8 cellular contexts compared by ENCODE assay signal in the genomic region with DNA sequence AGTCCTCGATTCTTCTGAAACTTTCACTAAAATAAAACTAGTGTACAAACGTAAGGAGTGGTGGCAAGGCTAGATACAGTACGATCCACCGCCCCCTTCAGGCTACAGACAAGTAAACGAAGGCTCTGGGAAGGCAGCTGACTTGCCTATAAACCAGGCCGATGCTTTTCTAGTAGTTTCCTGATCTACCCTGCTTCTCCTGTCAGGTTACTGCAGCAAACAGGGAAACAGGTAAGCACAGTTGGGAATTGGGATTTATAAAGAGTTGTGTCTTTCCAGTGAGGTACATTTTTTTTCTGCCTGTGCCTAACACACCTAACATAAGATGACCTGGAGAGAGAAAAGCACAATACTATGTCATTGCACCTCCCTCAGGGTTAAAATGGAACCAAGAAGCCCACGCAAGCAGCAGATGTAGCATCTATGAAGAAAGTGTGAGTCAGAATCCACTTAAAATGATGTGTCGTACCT.
DNase-seq lines count a peak whose midpoint lies in the region; ATAC-seq and TF ChIP-seq lines count a peak whose summit lies in the region.

No MANE protein-coding gene starts in this region.

- peak; percentile 11 for DNase-seq in NCI-H748 (lab: John Stamatoyannopoulos, UW; ENCODE audit: unreplicated experiment)
- no peak for DNase-seq in NCI-H748 treated with DMSO at 0.1 percent for 48 hours (lab: John Stamatoyannopoulos, UW)
- peak in 2 of 3 donors; percentile 54 to 75 for DNase-seq in Peyer's patch
- no peak for DNase-seq in astrocyte of the cerebellum (ENCODE audit: low read depth)
- peak; percentile 43 for DNase-seq in left kidney (ENCODE audit: low read depth, low spot score)
- no peak for DNase-seq in GDM1 (lab: John Stamatoyannopoulos, UW)
- DNase-seq in LoVo (ENCODE audit: low spot score): no peak

- TF ChIP-seq POLR2A in Peyer's patch (IDR thresholded peaks at IDR 0.05): no peak

- no peaks in the 10 kb centered on the region for H3K36me3 ChIP-seq in Peyer's patch

- in situ Hi-C loops in astrocyte of the cerebellum (cut with HindIII; ENCODE audit: low sequenced_read_pairs): no loop called here

- H3K4me3 ChIP-seq in Peyer's patch (no peak overlapping the region), astrocyte of the cerebellum (ENCODE audit: low read depth, low read length) (no peak overlapping the region)

- no peaks in the 10 kb centered on the region for H3K9me3 ChIP-seq in Peyer's patch

- no peaks in the 10 kb centered on the region for H3K4me1 ChIP-seq in Peyer's patch

- no peaks in the 10 kb centered on the region for H3K27me3 ChIP-seq in Peyer's patch

- peak in 4 of 6 experiments; percentile 35 to 63 (median 59) for TF ChIP-seq CTCF in Peyer's patch (IDR thresholded peaks at IDR 0.05)
- peak; percentile 32 for TF ChIP-seq CTCF in astrocyte of the cerebellum (IDR thresholded peaks at IDR 0.05; ENCODE audit: low read depth, low read length, missing control alignments)

- ATAC-seq in GM21737 (IDR thresholded peaks at IDR 0.05; ENCODE audit: unreplicated experiment): no peak

- no peak overlapping the region for H3K27ac ChIP-seq in Peyer's patch

Comparison
In these comparisons a context has a peak if more than half of its experiments do, and no peak if none do; other contexts are left out.
1. DNase-seq: peak in NCI-H748 (single experiment), Peyer's patch (2 of 3) and left kidney (single experiment); none in NCI-H748 treated with DMSO at 0.1 percent for 48 hours (single experiment), astrocyte of the cerebellum (single experiment), GDM1 (single experiment) and LoVo (single experiment).